ENCODE assay signal across 7 cellular contexts in the genomic region with DNA sequence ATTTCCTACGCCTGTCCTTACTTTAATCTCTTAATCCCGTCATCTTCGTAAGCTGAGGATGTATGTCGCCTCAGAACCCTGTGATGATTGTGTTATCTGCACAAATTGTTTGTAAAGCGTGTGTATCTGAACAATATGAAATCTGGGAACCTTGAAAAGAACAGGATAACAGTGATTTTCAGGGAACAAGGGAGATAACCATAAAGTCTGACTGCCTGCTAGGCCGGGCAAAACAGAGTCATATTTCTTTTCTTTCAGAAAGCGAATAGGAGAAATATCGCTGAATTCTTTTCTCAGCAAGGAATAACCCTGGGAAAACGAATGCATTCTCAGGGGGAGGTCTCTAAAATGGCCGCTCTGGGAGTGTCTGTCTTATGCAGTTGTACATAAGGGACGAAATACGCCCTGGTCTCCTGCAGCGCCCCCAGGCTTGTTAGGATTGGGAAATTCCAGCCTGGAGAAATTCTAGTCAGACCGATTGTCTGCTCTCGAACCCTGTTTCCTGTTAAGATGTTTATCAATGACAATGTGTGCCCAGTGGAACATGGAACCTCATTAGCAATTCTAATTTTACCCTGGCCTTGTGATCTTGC. TPM values are rescaled to one million over a fixed set of nuclear protein-coding genes. Genes with fewer than 3 reads are reported as not detected.
"Had no signal": no experiment of that assay in that cellular context is flagged by ENCODE, and none has a peak within 500 bp of the region (broad histone marks: within the 10 kb centered on the region; RNA-seq: fewer than 3 reads in every experiment).

No MANE protein-coding gene starts in this region.

RNA-seq across cellular contexts. Expression of a gene that starts 8.5 kb away (rescaled TPM):
- total RNA-seq: M059J, PC-9, Right ventricle myocardium inferior, RPMI7951, SK-MEL-5, T-cell had no signal

RNA-seq across cellular contexts. Expression of a gene that starts 13.8 kb away (rescaled TPM):
- total RNA-seq: M059J, PC-9, Right ventricle myocardium inferior, RPMI7951, SJCRH30, SK-MEL-5, T-cell had no signal

RNA-seq across cellular contexts. Expression of a gene that starts 34.2 kb away (rescaled TPM):
- total RNA-seq: M059J, PC-9, Right ventricle myocardium inferior, RPMI7951, SK-MEL-5, T-cell had no signal

RNA-seq across cellular contexts. Expression of a gene that starts 37.7 kb away (rescaled TPM):
- total RNA-seq: M059J, PC-9, Right ventricle myocardium inferior, RPMI7951, SJCRH30, SK-MEL-5 had no signal

RNA-seq across cellular contexts. Expression of a gene that starts 41.0 kb away (rescaled TPM):
- total RNA-seq: M059J, PC-9, Right ventricle myocardium inferior, RPMI7951, SJCRH30, SK-MEL-5, T-cell had no signal
